ENCODE assay signal across 1 cellular context in genomic region chr18:58639237-58639636, GRCh38.
A peak's percentile ranks its signal among the peaks of the same experiment; 100 is the strongest.
TF ChIP-seq lines count a peak whose summit lies in the region.

No MANE protein-coding gene starts in this region.

TF ChIP-seq in H1, 55 proteins besides CTCF, POLR2A, EP300 and RAD21:
- TF ChIP-seq KDM1A (IDR thresholded peaks at IDR 0.05; ENCODE audit: borderline replicate concordance, low read length) (peak; percentile 63; the same call in 1 of the 2 replicates), CREB1 (IDR thresholded peaks at IDR 0.05) (no peak)
